ENCODE assay signal across 8 cellular contexts in the genomic region with DNA sequence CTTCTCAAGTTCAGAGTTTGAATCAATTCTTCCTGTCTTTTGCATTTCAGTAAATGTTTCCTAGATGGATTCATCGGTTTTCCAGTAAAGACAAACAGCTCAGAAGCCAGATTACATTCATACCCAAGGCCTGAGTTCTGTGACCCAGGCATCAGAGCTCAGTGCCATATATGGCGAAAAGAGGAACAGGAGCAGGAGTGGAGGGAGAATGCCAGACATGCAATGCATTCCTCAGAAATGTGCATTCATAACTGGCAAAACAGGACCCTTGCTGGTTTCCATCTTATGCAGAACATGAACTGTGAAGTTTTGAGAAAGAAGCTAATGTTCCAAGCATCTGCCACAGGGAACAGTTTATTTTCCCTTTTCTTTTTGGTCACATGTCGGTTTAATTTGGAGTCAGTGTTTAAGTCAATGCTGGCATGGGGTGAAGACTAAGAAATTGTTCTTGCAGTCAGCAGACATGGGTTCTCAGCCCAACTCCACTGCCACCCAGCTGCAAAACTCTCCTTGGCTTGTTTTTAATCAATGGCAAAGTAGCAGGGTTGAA.
DNase-seq lines count a peak whose midpoint lies in the region; ATAC-seq and TF ChIP-seq lines count a peak whose summit lies in the region.

No MANE protein-coding gene starts in this region.

- H3K27ac Mint-ChIP-seq in stimulated activated memory B cell treated with anti-CD40 and anti-IgM and Interleukin-4, amounts not matched to agents 10 μg/mL and 1 μg/mL and 100 μg/mL, for 72 hours: peak overlapping the region; percentile 61

- no peaks in the 10 kb centered on the region for H3K9me3 Mint-ChIP-seq in stimulated activated memory B cell treated with anti-CD40 and anti-IgM and Interleukin-4, amounts not matched to agents 10 μg/mL and 1 μg/mL and 100 μg/mL, for 72 hours

- POLR2A ChIA-PET in HCT116 (lab: Charles Lee): no interaction called here

- H4K20me1 ChIP-seq in HCT116 (ENCODE audit: insufficient read depth): no peaks in the 10 kb centered on the region

- no peak overlapping the region for H3K27ac ChIP-seq in HCT116 (ENCODE audit: low read depth, low read length)

- H3K4me2 ChIP-seq in HCT116 (ENCODE audit: low read length): peak overlapping the region; percentile 29

- no peak overlapping the region for H3K4me3 ChIP-seq in HCT116 (replicated peaks in 1 of 2; ENCODE audit: low read depth in 1 of 2, low read length in 2 of 2)

- CTCF ChIA-PET in HCT116 (lab: Charles Lee): no interaction called here

- no peak for DNase-seq in HCT116 (ENCODE audit: low read depth, low spot score)
- peak; percentile 97 for DNase-seq in amniotic epithelial cell (ENCODE audit: low read depth)
- DNase-seq in iPS DF 4.7 (ENCODE audit: extremely low read depth, low spot score): peak; percentile 16
- DNase-seq in cerebellum (ENCODE audit: low spot score): no peak
- DNase-seq in NCI-H524 (lab: John Stamatoyannopoulos, UW): no peak
- no peak for DNase-seq in activated CD8-positive, alpha-beta memory T cell treated with anti-CD3 and anti-CD28 coated beads, Interleukin-2, amount 50 U/mL, for 4 hours
- DNase-seq in NCI-H2171 (lab: John Stamatoyannopoulos, UW): no peak

- RAD21 ChIA-PET in HCT116 (lab: Charles Lee; ENCODE audit: low non-redundant PET in 1 of 2, low total read pairs in 2 of 2, uncharacterized antibody in 2 of 2, unreplicated experiment in 2 of 2): no interaction called here

- H3K27me3 Mint-ChIP-seq in stimulated activated memory B cell treated with anti-CD40 and anti-IgM and Interleukin-4, amounts not matched to agents 10 μg/mL and 1 μg/mL and 100 μg/mL, for 72 hours: no peaks in the 10 kb centered on the region

- BruUV-seq in HCT116 (replicated peaks; lab: Mats Ljungman, UMichigan): no TSS peak

- H3K27me3 ChIP-seq in HCT116 (ENCODE audit: insufficient read depth, low read length): no peaks in the 10 kb centered on the region

- H3K4me3 Mint-ChIP-seq in stimulated activated memory B cell treated with anti-CD40 and anti-IgM and Interleukin-4, amounts not matched to agents 10 μg/mL and 1 μg/mL and 100 μg/mL, for 72 hours: no peak overlapping the region

- TF ChIP-seq CTCF in HCT116 (IDR thresholded peaks at IDR 0.05 in 2 of 3, conservative IDR thresholded peaks at IDR 0.05 in 1 of 3; ENCODE audit: borderline replicate concordance in 1 of 3, insufficient read depth in 1 of 3, low read depth in 2 of 3, low read length in 2 of 3): no peak

- no peak overlapping the region for H2AFZ ChIP-seq in HCT116 (ENCODE audit: low read depth, low read length, poor library complexity, severe bottlenecking)

- H3K36me3 ChIP-seq in HCT116 (ENCODE audit: control insufficient read depth in 1 of 2, insufficient read depth in 2 of 2, low read length in 2 of 2): no peaks in the 10 kb centered on the region

- H3K4me1 ChIP-seq in HCT116 (ENCODE audit: control insufficient read depth in 1 of 2, insufficient read depth in 2 of 2, low read length in 2 of 2): peaks cover 21 to 64% of the 10 kb centered on the region in 2 experiments

- H3K36me3 Mint-ChIP-seq in stimulated activated memory B cell treated with anti-CD40 and anti-IgM and Interleukin-4, amounts not matched to agents 10 μg/mL and 1 μg/mL and 100 μg/mL, for 72 hours: peaks cover 17% of the 10 kb centered on the region

- 0 out of 2 replicates have a peak overlapping the region, but pooled peaks have one; percentile 9 for H3K9ac ChIP-seq in HCT116 (ENCODE audit: low read length)

- H3K4me1 Mint-ChIP-seq in stimulated activated memory B cell treated with anti-CD40 and anti-IgM and Interleukin-4, amounts not matched to agents 10 μg/mL and 1 μg/mL and 100 μg/mL, for 72 hours: peaks cover 33% of the 10 kb centered on the region

- no peaks in the 10 kb centered on the region for H3K9me3 ChIP-seq in HCT116 (ENCODE audit: control insufficient read depth in 1 of 2, insufficient read depth in 1 of 2, low read depth in 1 of 2, low read length in 2 of 2)

- no peaks in the 10 kb centered on the region for H3K9me2 ChIP-seq in HCT116 (ENCODE audit: insufficient read depth)

- H3K79me2 ChIP-seq in HCT116 (ENCODE audit: insufficient read depth, low read length): peaks cover 9% of the 10 kb centered on the region; the same call in 1 of the 2 replicates

- no peak for TF ChIP-seq RAD21 in HCT116 (IDR thresholded peaks at IDR 0.05; ENCODE audit: low read depth)

- peak; percentile 66; the same call in 1 of the 2 replicates for ATAC-seq in HCT116
- ATAC-seq in stimulated activated memory B cell treated with anti-CD40 and anti-IgM and Interleukin-4, amounts not matched to agents 10 μg/mL and 1 μg/mL and 100 μg/mL, for 72 hours: peak; percentile 90

- no peak for TF ChIP-seq POLR2A in HCT116 (IDR thresholded peaks at IDR 0.05; ENCODE audit: borderline replicate concordance, extremely low read depth, insufficient read depth, insufficient read length)

- intact Hi-C loops in HCT116 (cut with micrococcal nuclease): no loop called here

TF ChIP-seq in HCT116, 20 proteins besides CTCF, POLR2A, EP300 and RAD21:
- TF ChIP-seq SIN3A (IDR thresholded peaks at IDR 0.05; ENCODE audit: low read depth) (no peak), CBX3 (IDR thresholded peaks at IDR 0.05; ENCODE audit: low read depth) (no peak), SRF (IDR thresholded peaks at IDR 0.05; ENCODE audit: low read depth) (peak; percentile 91), EZH2phosphoT487 (IDR thresholded peaks at IDR 0.05; ENCODE audit: borderline replicate concordance) (no peak), EZH2 (IDR thresholded peaks at IDR 0.05) (no peak)
- TF ChIP-seq, protein P1, sequence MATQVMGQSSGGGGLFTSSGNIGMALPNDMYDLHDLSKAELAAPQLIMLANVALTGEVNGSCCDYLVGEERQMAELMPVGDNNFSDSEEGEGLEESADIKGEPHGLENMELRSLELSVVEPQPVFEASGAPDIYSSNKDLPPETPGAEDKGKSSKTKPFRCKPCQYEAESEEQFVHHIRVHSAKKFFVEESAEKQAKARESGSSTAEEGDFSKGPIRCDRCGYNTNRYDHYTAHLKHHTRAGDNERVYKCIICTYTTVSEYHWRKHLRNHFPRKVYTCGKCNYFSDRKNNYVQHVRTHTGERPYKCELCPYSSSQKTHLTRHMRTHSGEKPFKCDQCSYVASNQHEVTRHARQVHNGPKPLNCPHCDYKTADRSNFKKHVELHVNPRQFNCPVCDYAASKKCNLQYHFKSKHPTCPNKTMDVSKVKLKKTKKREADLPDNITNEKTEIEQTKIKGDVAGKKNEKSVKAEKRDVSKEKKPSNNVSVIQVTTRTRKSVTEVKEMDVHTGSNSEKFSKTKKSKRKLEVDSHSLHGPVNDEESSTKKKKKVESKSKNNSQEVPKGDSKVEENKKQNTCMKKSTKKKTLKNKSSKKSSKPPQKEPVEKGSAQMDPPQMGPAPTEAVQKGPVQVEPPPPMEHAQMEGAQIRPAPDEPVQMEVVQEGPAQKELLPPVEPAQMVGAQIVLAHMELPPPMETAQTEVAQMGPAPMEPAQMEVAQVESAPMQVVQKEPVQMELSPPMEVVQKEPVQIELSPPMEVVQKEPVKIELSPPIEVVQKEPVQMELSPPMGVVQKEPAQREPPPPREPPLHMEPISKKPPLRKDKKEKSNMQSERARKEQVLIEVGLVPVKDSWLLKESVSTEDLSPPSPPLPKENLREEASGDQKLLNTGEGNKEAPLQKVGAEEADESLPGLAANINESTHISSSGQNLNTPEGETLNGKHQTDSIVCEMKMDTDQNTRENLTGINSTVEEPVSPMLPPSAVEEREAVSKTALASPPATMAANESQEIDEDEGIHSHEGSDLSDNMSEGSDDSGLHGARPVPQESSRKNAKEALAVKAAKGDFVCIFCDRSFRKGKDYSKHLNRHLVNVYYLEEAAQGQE (IDR thresholded peaks at IDR 0.05; ENCODE audit: low read depth): no peak

Comparison
In these comparisons a context has a peak if more than half of its experiments do, and no peak if none do; other contexts are left out.
1. DNase-seq: peak in amniotic epithelial cell (single experiment) and iPS DF 4.7 (single experiment); none in HCT116 (single experiment), cerebellum (single experiment), NCI-H524 (0 of 2), activated CD8-positive, alpha-beta memory T cell treated with anti-CD3 and anti-CD28 coated beads, Interleukin-2, amount 50 U/mL, for 4 hours (single experiment) and NCI-H2171 (single experiment).